Comparison of ENCODE assay signal across 21 cellular contexts in genomic region chr7:43791-44540, GRCh38.
A peak's percentile ranks its signal among the peaks of the same experiment; 100 is the strongest.
DNase-seq lines count a peak whose midpoint lies in the region; ATAC-seq, FAIRE-seq and TF ChIP-seq lines count a peak whose summit lies in the region.
"Had no signal": no experiment of that assay in that cellular context is flagged by ENCODE, and none has a peak within 500 bp of the region (broad histone marks: within the 10 kb centered on the region; RNA-seq: fewer than 3 reads in every experiment).

No MANE protein-coding gene starts in this region.

- no peak overlapping the region for H3K27ac Mint-ChIP-seq in chondrocyte (ENCODE audit: unreplicated experiment)
- H3K27ac Mint-ChIP-seq: activated naive CD8-positive, alpha-beta T cell treated with anti-CD3 and anti-CD28 coated beads, Interleukin-2, amount 50 U/mL, for 24 hours; T-cell had no signal

- no peak overlapping the region for H3K9ac ChIP-seq in HepG2 (ENCODE audit: insufficient read depth, low read depth, low read length)

- no peak for TF ChIP-seq RAD21 in HepG2 (CRISPR knock-in tag; IDR thresholded peaks at IDR 0.05)

- in situ Hi-C loops in HepG2 (cut with HindIII; ENCODE audit: extremely low pct_ligation_motif_present, low pct_unique_long_range_greater_than_20kb): no loop called here

- intact Hi-C loops in right lobe of liver (cut with DNase I): no loop called here
- intact Hi-C loops in HepG2 (cut with micrococcal nuclease; ENCODE audit: unreplicated experiment): no loop called here
- intact Hi-C loops in pancreas (cut with DNase I): no loop called here

- H3K27me3 ChIP-seq in right lobe of liver: no peaks in the 10 kb centered on the region
- H3K27me3 ChIP-seq in HepG2 (ENCODE audit: control insufficient read depth in 1 of 2, insufficient read depth in 2 of 2, low read length in 2 of 2): peaks cover 0 to 41% of the 10 kb centered on the region in 2 experiments; a peak in 3 of 5 replicates
- H3K27me3 ChIP-seq in pancreas: no peaks in the 10 kb centered on the region
- H3K27me3 ChIP-seq: foreskin keratinocyte had no signal

- no peaks in the 10 kb centered on the region for H3K36me3 ChIP-seq in right lobe of liver
- H3K36me3 ChIP-seq in HepG2 (replicated peaks in 1 of 2; ENCODE audit: control insufficient read depth in 1 of 2, insufficient read depth in 2 of 2, low read length in 2 of 2): no peaks in the 10 kb centered on the region
- no peaks in the 10 kb centered on the region for H3K36me3 ChIP-seq in pancreas
- H3K36me3 ChIP-seq: SJSA1 had no signal

- H3K4me2 ChIP-seq in HepG2 (ENCODE audit: low read depth, low read length): no peak overlapping the region

- no peak for TF ChIP-seq POLR2A in right lobe of liver (IDR thresholded peaks at IDR 0.05)
- no peak for TF ChIP-seq POLR2A in HepG2 (IDR thresholded peaks at IDR 0.05; ENCODE audit: insufficient read depth in 1 of 2, low read depth in 2 of 2, low read length in 2 of 2)

- no peaks in the 10 kb centered on the region for H3K4me1 ChIP-seq in right lobe of liver
- no peaks in the 10 kb centered on the region for H3K4me1 ChIP-seq in HepG2 (ENCODE audit: insufficient read depth, low read length)
- H3K4me1 ChIP-seq in pancreas: no peaks in the 10 kb centered on the region
- H3K4me1 ChIP-seq: psoas muscle, SJSA1 had no signal

- H3K27me3 Mint-ChIP-seq in chondrocyte (ENCODE audit: low read depth): peaks cover 38% of the 10 kb centered on the region

- no TSS peak for BruUV-seq in HepG2 (replicated peaks; lab: Mats Ljungman, UMichigan)

- H3K9me3 ChIP-seq in right lobe of liver (no peaks in the 10 kb centered on the region), HepG2 (ENCODE audit: low read length) (no peaks in the 10 kb centered on the region), pancreas (no peaks in the 10 kb centered on the region)
- H3K9me3 ChIP-seq: psoas muscle, SJSA1 had no signal

- H3K4me3 ChIP-seq in right lobe of liver (no peak overlapping the region), HepG2 (replicated peaks in 1 of 3; ENCODE audit: insufficient read depth in 1 of 3, low read depth in 2 of 3, low read length in 3 of 3) (no peak overlapping the region), pancreas (no peak overlapping the region), foreskin fibroblast (ENCODE audit: low read depth in 1 of 2, low read length in 2 of 2) (no peak overlapping the region)
- H3K4me3 ChIP-seq: psoas muscle, SJSA1 had no signal

- H3K27ac ChIP-seq in right lobe of liver (no peak overlapping the region), HepG2 (ENCODE audit: extremely low read length, insufficient read depth, low read length) (no peak overlapping the region), pancreas (no peak overlapping the region)
- H3K27ac ChIP-seq: C4-2B, foreskin keratinocyte, psoas muscle, SJSA1 had no signal

- ATAC-seq in right lobe of liver: no peak
- ATAC-seq in HepG2: no peak
- no peak for ATAC-seq in pancreas
- ATAC-seq: activated naive CD8-positive, alpha-beta T cell treated with anti-CD3 and anti-CD28 coated beads, Interleukin-2, amount 50 U/mL, for 24 hours; foreskin keratinocyte; Panc1; psoas muscle; T-cell had no signal

- H3K9me3 Mint-ChIP-seq in chondrocyte (ENCODE audit: low read depth): no peaks in the 10 kb centered on the region
- H3K9me3 Mint-ChIP-seq: activated naive CD8-positive, alpha-beta T cell treated with anti-CD3 and anti-CD28 coated beads, Interleukin-2, amount 50 U/mL, for 24 hours; T-cell had no signal

- DNase-seq in right lobe of liver (peak in 2 of 3 donors; percentile 8 to 39), HepG2 (ENCODE audit: low spot score) (no peak), chondrocyte (ENCODE audit: low spot score) (peak; percentile 74), pancreas (peak in 4 of 6 donors; percentile 3 to 33 (median 14)), T1000 (lab: John Stamatoyannopoulos, UW) (no peak), NCI-H526 treated with DMSO at 0.1 percent for 48 hours (lab: John Stamatoyannopoulos, UW) (no peak), foreskin fibroblast (no peak)
- DNase-seq: activated gamma-delta T cell treated with Interleukin-2 at 50 U/mL for 16 hours; activated naive CD8-positive, alpha-beta T cell treated with anti-CD3 and anti-CD28 coated beads, Interleukin-2, amount 50 U/mL, for 24 hours; effector memory CD4-positive, alpha-beta T cell; foreskin keratinocyte; islet precursor cell; NCI-H1048; NCI-H187; NCI-H526; T-cell had no signal

- CTCF ChIA-PET in HepG2 (lab: Yijun Ruan, JAX; ENCODE audit: low intra/inter-chr PET ratio, low total read pairs): no interaction called here

- FAIRE-seq in HepG2 (lab: Jason Lieb, UNC) (no peak), pancreas (lab: Jason Lieb, UNC) (no peak)
- FAIRE-seq: GM12892 had no signal

- no peak overlapping the region for H3K4me3 Mint-ChIP-seq in chondrocyte (ENCODE audit: unreplicated experiment)
- H3K4me3 Mint-ChIP-seq: activated naive CD8-positive, alpha-beta T cell treated with anti-CD3 and anti-CD28 coated beads, Interleukin-2, amount 50 U/mL, for 24 hours; T-cell had no signal

- H3K79me2 ChIP-seq in HepG2 (ENCODE audit: insufficient read depth, low read length): no peaks in the 10 kb centered on the region

- POLR2A ChIA-PET in HepG2 (lab: Yijun Ruan, JAX): no interaction called here

- TF ChIP-seq EP300 in HepG2 (IDR thresholded peaks at IDR 0.05; ENCODE audit: low read depth in 2 of 2, low read length in 2 of 2): no peak
- TF ChIP-seq EP300 in HepG2 (CRISPR knock-in tag; IDR thresholded peaks at IDR 0.05; ENCODE audit: borderline replicate concordance): no peak

- H3K36me3 Mint-ChIP-seq in chondrocyte (ENCODE audit: low read depth): no peaks in the 10 kb centered on the region
- H3K36me3 Mint-ChIP-seq: T-cell had no signal

- no peaks in the 10 kb centered on the region for H4K20me1 ChIP-seq in HepG2 (ENCODE audit: insufficient read depth, low read length)

- WGBS in right lobe of liver (ENCODE audit: insufficient coverage, low coverage, low lambda C conversion rate, missing lambda C conversion rate): 61% methylated on average over 4 of the region's 14 CpGs
- 45% methylated on average over 12 of the region's 14 CpGs for WGBS in HepG2 (ENCODE audit: low lambda C conversion rate)
- 86 to 87% methylated on average over 14 of the region's 14 CpGs for WGBS in pancreas, 2 donors

- H2AFZ ChIP-seq in HepG2 (ENCODE audit: low read length): no peak overlapping the region

- no peak for TF ChIP-seq CTCF in right lobe of liver (IDR thresholded peaks at IDR 0.05)
- no peak for TF ChIP-seq CTCF in HepG2 (CRISPR knock-in tag; IDR thresholded peaks at IDR 0.05)
- TF ChIP-seq CTCF in chondrocyte (IDR thresholded peaks at IDR 0.05): no peak
- TF ChIP-seq CTCF in pancreas (IDR thresholded peaks at IDR 0.05): no peak
- no peak for TF ChIP-seq CTCF in foreskin fibroblast (IDR thresholded peaks at IDR 0.05; ENCODE audit: low read depth, low read length)

- no peaks in the 10 kb centered on the region for H3K4me1 Mint-ChIP-seq in chondrocyte (ENCODE audit: low read depth)
- H3K4me1 Mint-ChIP-seq: activated naive CD8-positive, alpha-beta T cell treated with anti-CD3 and anti-CD28 coated beads, Interleukin-2, amount 50 U/mL, for 24 hours; T-cell had no signal

TF ChIP-seq in HepG2, 621 proteins besides CTCF, POLR2A, EP300 and RAD21 (continues in another document):
- no peak for TF ChIP-seq BCL3 (CRISPR knock-in tag; IDR thresholded peaks at IDR 0.05)
- no peak for TF ChIP-seq BCLAF1 (IDR thresholded peaks at IDR 0.05)
- no peak for TF ChIP-seq NRL (CRISPR knock-in tag; IDR thresholded peaks at IDR 0.05; ENCODE audit: borderline replicate concordance)
- no peak for TF ChIP-seq ZNF230 (CRISPR knock-in tag; IDR thresholded peaks at IDR 0.05)
- no peak for TF ChIP-seq YY1 (IDR thresholded peaks at IDR 0.05; ENCODE audit: insufficient read depth, insufficient replicate concordance, low read depth, low read length)

Comparison
In these comparisons a context has a peak if more than half of its experiments do, and no peak if none do; other contexts are left out.
1. DNase-seq: peak in right lobe of liver (2 of 3), chondrocyte (single experiment) and pancreas (4 of 6); none in HepG2 (single experiment), T1000 (single experiment), NCI-H526 treated with DMSO at 0.1 percent for 48 hours (single experiment) and foreskin fibroblast (0 of 2).